In genomic region chr9:20320921-20321320, GRCh38 we compare ENCODE assay signal across 12 cellular contexts.
DNase-seq lines count a peak whose midpoint lies in the region; ATAC-seq and TF ChIP-seq lines count a peak whose summit lies in the region.
"Had no signal": no experiment of that assay in that cellular context is flagged by ENCODE, and none has a peak within 500 bp of the region (broad histone marks: within the 10 kb centered on the region; RNA-seq: fewer than 3 reads in every experiment).

No MANE protein-coding gene starts in this region.

- no peak overlapping the region for H3K56ac ChIP-seq in mesendoderm (ENCODE audit: low read length)

- intact Hi-C loops in breast epithelium (cut with DNase I; ENCODE audit: low total_unique reads): no loop called here

- H3K79me1 ChIP-seq in mesendoderm (ENCODE audit: low read length): no peaks in the 10 kb centered on the region

- peaks cover 13% of the 10 kb centered on the region for H3K4me1 ChIP-seq in DND-41 (ENCODE audit: insufficient read depth, low read length)
- H3K4me1 ChIP-seq in breast epithelium: no peaks in the 10 kb centered on the region
- no peaks in the 10 kb centered on the region for H3K4me1 ChIP-seq in mesendoderm (ENCODE audit: control insufficient read depth, low read depth, low read length)

- no peak overlapping the region for H2BK120ac ChIP-seq in mesendoderm (ENCODE audit: low read depth, low read length)

- ATAC-seq in DND-41 (ENCODE audit: insufficient read depth, low read depth): no peak

- H3K18ac ChIP-seq in mesendoderm (ENCODE audit: low read length): no peak overlapping the region

- H2AK5ac ChIP-seq in mesendoderm (ENCODE audit: low read length): no peak overlapping the region

- no peaks in the 10 kb centered on the region for H3K27me3 ChIP-seq in DND-41 (ENCODE audit: insufficient read depth, low read length, poor library complexity)
- H3K27me3 ChIP-seq in breast epithelium: no peaks in the 10 kb centered on the region
- no peaks in the 10 kb centered on the region for H3K27me3 ChIP-seq in neural cell (ENCODE audit: insufficient read depth, low read depth, low read length)
- no peaks in the 10 kb centered on the region for H3K27me3 ChIP-seq in mesendoderm (ENCODE audit: insufficient read depth, low read length, poor library complexity)
- H3K27me3 ChIP-seq: cardiac muscle cell had no signal

- WGBS in mesendoderm (ENCODE audit: extremely low coverage, insufficient coverage, low lambda C conversion rate): no CpG with 5 or more reads among the region's 2 CpGs

- no peaks in the 10 kb centered on the region for H3K9me2 ChIP-seq in neural cell (ENCODE audit: insufficient read depth, low read length)

- H3K9me3 ChIP-seq in DND-41 (ENCODE audit: insufficient read depth, low read length, severe bottlenecking) (no peaks in the 10 kb centered on the region), breast epithelium (no peaks in the 10 kb centered on the region), neural cell (ENCODE audit: low read length) (no peaks in the 10 kb centered on the region)

- no peak for TF ChIP-seq POLR2A in breast epithelium (IDR thresholded peaks at IDR 0.05)

- H3K27ac ChIP-seq in DND-41 (ENCODE audit: low read length) (peak overlapping the region; percentile 63; the same call in 1 of the 2 replicates), breast epithelium (peak overlapping the region; percentile 12 to 43), neural cell (ENCODE audit: low read length) (peak overlapping the region; percentile 55), mesendoderm (ENCODE audit: low read depth, low read length) (no peak overlapping the region)

- H2BK5ac ChIP-seq in mesendoderm (ENCODE audit: low read length): no peak overlapping the region

- H3F3A ChIP-seq in neural cell (ENCODE audit: insufficient read depth, low read length, poor library complexity, severe bottlenecking): no peaks in the 10 kb centered on the region

- H3K36me3 ChIP-seq in DND-41 (ENCODE audit: insufficient read depth, low read length): no peaks in the 10 kb centered on the region
- no peaks in the 10 kb centered on the region for H3K36me3 ChIP-seq in breast epithelium
- no peaks in the 10 kb centered on the region for H3K36me3 ChIP-seq in neural cell (ENCODE audit: insufficient read depth, low read length)
- no peaks in the 10 kb centered on the region for H3K36me3 ChIP-seq in mesendoderm (ENCODE audit: control insufficient read depth, insufficient read depth, low read length)
- H3K36me3 ChIP-seq: cardiac muscle cell had no signal

- H3K4ac ChIP-seq in mesendoderm (ENCODE audit: low read depth, low read length): no peak overlapping the region

- H4K20me1 ChIP-seq in DND-41 (ENCODE audit: insufficient read depth, low read length) (no peaks in the 10 kb centered on the region), neural cell (ENCODE audit: insufficient read depth) (no peaks in the 10 kb centered on the region)

- no peak overlapping the region for H3K23ac ChIP-seq in mesendoderm (ENCODE audit: low read length)

- H4K8ac ChIP-seq in mesendoderm (ENCODE audit: low read depth, low read length): no peak overlapping the region

- no peak overlapping the region for H4K5ac ChIP-seq in mesendoderm (ENCODE audit: low read length)

- no peaks in the 10 kb centered on the region for H3K79me2 ChIP-seq in DND-41 (ENCODE audit: insufficient read depth, low read length)
- H3K79me2 ChIP-seq in neural cell (replicated peaks; ENCODE audit: insufficient read depth, low read length): no peaks in the 10 kb centered on the region
- H3K79me2 ChIP-seq in mesendoderm (ENCODE audit: control insufficient read depth, insufficient read depth, low read length): no peaks in the 10 kb centered on the region

- DNase-seq in DND-41: no peak
- peak; percentile 16 for DNase-seq in NCI-H82 (lab: John Stamatoyannopoulos, UW)
- peak in 1 of 2 donors; percentile 59 for DNase-seq in breast epithelium (ENCODE audit: low spot score in 2 of 2)
- DNase-seq in superior temporal gyrus (ENCODE audit: extremely low spot score): no peak
- no peak for DNase-seq in mesendoderm
- DNase-seq in NCI-H526 treated with DMSO at 0.1 percent for 48 hours (lab: John Stamatoyannopoulos, UW): no peak
- DNase-seq: activated CD4-positive, CD25-positive, alpha-beta regulatory T cell treated with anti-CD3 and anti-CD28 coated beads, Interleukin-2, amount 50 U/mL, for 72 hours; H9; IMR-90; stimulated activated CD4-positive, alpha-beta T cell treated with anti-CD3 and anti-CD28 coated beads, Interleukin-12 subunit alpha, Interleukin-12 subunit beta, amount 100 ng/mL, for 4 hours had no signal

- no peak for TF ChIP-seq RAD21 in neural cell (conservative IDR thresholded peaks at IDR 0.05)

- no peak overlapping the region for H2BK15ac ChIP-seq in mesendoderm (replicated peaks; ENCODE audit: low read depth)

- H3K9ac ChIP-seq in DND-41 (ENCODE audit: low read depth, low read length) (no peak overlapping the region), neural cell (ENCODE audit: low read length) (no peak overlapping the region), mesendoderm (ENCODE audit: low read length) (no peak overlapping the region)

- TF ChIP-seq CTCF in DND-41 (IDR thresholded peaks at IDR 0.05; ENCODE audit: borderline replicate concordance, extremely low read depth, low read length, poor library complexity, severe bottlenecking) (no peak), breast epithelium (IDR thresholded peaks at IDR 0.05) (no peak), neural cell (IDR thresholded peaks at IDR 0.05; ENCODE audit: poor library complexity, severe bottlenecking) (no peak)

- H2AFZ ChIP-seq in DND-41 (ENCODE audit: low read depth, low read length) (peak overlapping the region; percentile 77; the same call in 1 of the 2 replicates), neural cell (ENCODE audit: low read depth, low read length) (no peak overlapping the region)

- TF ChIP-seq EP300 in neural cell (conservative IDR thresholded peaks at IDR 0.05; ENCODE audit: poor library complexity, severe bottlenecking): no peak

- H3K4me2 ChIP-seq in DND-41 (ENCODE audit: insufficient read depth, low read length): no peak overlapping the region
- no peak overlapping the region for H3K4me2 ChIP-seq in neural cell (ENCODE audit: low read length)
- H3K4me2 ChIP-seq in mesendoderm (ENCODE audit: low read length): no peak overlapping the region

- H3K4me3 ChIP-seq in DND-41 (ENCODE audit: low read depth in 1 of 2, low read length in 2 of 2) (no peak overlapping the region), breast epithelium (no peak overlapping the region), neural cell (ENCODE audit: low read length) (no peak overlapping the region), mesendoderm (ENCODE audit: low read length) (no peak overlapping the region)
- H3K4me3 ChIP-seq: cardiac muscle cell had no signal

TF ChIP-seq in neural cell, 6 proteins besides CTCF, POLR2A, EP300 and RAD21:
- TF ChIP-seq POLR2AphosphoS5 (IDR thresholded peaks at IDR 0.05): no peak
- TF ChIP-seq EZH2 (IDR thresholded peaks at IDR 0.05; ENCODE audit: borderline replicate concordance, insufficient read depth, low read length, poor library complexity, severe bottlenecking): no peak
- TF ChIP-seq TAF1 (IDR thresholded peaks at IDR 0.05; ENCODE audit: low read depth): no peak
- TF ChIP-seq REST (IDR thresholded peaks at IDR 0.05; ENCODE audit: borderline replicate concordance): no peak
- no peak for TF ChIP-seq SMC3 (conservative IDR thresholded peaks at IDR 0.05; ENCODE audit: poor library complexity)
- TF ChIP-seq MXI1 (conservative IDR thresholded peaks at IDR 0.05; ENCODE audit: poor library complexity, severe bottlenecking): no peak
TF ChIP-seq in neural cell: peak in this region for 0.
